Comparison of ENCODE assay signal across 1 cellular context in the genomic region with DNA sequence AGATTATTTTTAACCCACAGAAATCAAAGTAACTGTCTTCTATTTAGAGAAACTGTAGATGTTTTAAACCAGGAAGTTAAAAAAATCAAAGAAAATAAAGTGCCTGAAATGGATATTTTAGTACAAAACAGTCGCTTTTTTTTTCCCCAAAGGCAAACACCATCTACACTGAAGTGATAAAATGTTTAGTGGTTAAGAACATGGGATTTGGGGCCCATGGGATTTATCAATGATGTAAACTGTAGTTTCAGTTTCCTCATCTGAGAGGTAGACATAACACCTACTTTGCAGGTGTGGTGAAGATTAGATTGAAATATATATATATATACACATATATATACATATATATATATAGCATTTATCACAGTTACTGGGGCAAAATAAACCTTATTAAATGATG.
A peak's percentile ranks its signal among the peaks of the same experiment; 100 is the strongest.
TF ChIP-seq lines count a peak whose summit lies in the region.

No MANE protein-coding gene starts in this region.

TF ChIP-seq in GM12878, 131 proteins besides CTCF, POLR2A, EP300 and RAD21:
- TF ChIP-seq MEF2B (IDR thresholded peaks at IDR 0.05; ENCODE audit: partially characterized antibody, poor library complexity, severe bottlenecking): peak; percentile 65
- no peak for TF ChIP-seq E2F4 (IDR thresholded peaks at IDR 0.05; ENCODE audit: low read depth, low read length)
